ENCODE assay signal across 9 cellular contexts in the genomic region with DNA sequence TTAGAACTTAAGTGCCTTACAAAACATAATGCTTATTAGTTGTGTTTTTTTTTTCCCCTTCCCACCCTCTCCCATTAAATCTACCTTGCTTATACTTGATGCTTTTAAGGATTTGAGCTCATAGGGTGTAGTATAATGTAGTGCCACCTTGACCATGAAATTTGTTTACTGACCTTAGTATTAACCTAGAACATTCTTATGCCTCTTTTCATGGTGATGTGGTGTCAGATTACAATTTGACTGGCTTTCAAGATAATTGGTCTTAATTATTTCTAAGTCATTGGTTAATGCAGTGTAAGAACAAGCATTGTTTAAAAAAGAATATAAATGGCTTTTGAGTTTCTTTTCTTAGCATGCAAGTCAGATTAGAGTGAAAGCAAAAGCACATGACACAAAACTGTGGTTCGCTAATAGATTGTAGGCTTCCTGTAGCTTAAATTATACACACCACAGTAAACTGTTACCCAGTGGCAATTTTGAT.
DNase-seq lines count a peak whose midpoint lies in the region; ATAC-seq and TF ChIP-seq lines count a peak whose summit lies in the region.
"Had no signal": no experiment of that assay in that cellular context is flagged by ENCODE, and none has a peak within 500 bp of the region (broad histone marks: within the 10 kb centered on the region; RNA-seq: fewer than 3 reads in every experiment).

No MANE protein-coding gene starts in this region.

- TF ChIP-seq CTCF in choroid plexus epithelial cell (conservative IDR thresholded peaks at IDR 0.05; ENCODE audit: low read depth, low read length) = no peak

- peak overlapping the region; percentile 91 for H3K27ac ChIP-seq in KOPT-K1 (ENCODE audit: low read depth, low read length, poor library complexity, severe bottlenecking)

- no peak overlapping the region for H3K4me3 ChIP-seq in choroid plexus epithelial cell (ENCODE audit: low read depth, low read length)
- H3K4me3 ChIP-seq: lung had no signal

- H3K36me3 ChIP-seq in KOPT-K1 (ENCODE audit: insufficient read depth, low read length) = no peaks in the 10 kb centered on the region

- no peaks in the 10 kb centered on the region for H3K9me3 ChIP-seq in KOPT-K1 (ENCODE audit: insufficient read depth, low read length, poor library complexity, severe bottlenecking)

- DNase-seq in choroid plexus epithelial cell (ENCODE audit: low read depth) (peak; percentile 45), EL (no peak), SHP77 (lab: John Stamatoyannopoulos, UW) (no peak)
- DNase-seq in stimulated activated naive CD8-positive, alpha-beta T cell treated with anti-CD3 and anti-CD28 coated beads, Interleukin-15, Interleukin-2, amounts not matched to agents 100 U/mL and 50 U/mL, for 24 hours = no peak
- DNase-seq in stimulated activated CD4-positive, alpha-beta T cell treated with anti-CD3 and anti-CD28 coated beads, Interleukin-12 subunit alpha, Interleukin-12 subunit beta, amount 100 ng/mL, for 4 hours = no peak

- ATAC-seq in GM18861 (IDR thresholded peaks at IDR 0.05; ENCODE audit: unreplicated experiment) (peak; percentile 66), GM21825 (IDR thresholded peaks at IDR 0.05; ENCODE audit: unreplicated experiment) (peak; percentile 51)
- ATAC-seq in stimulated activated naive CD8-positive, alpha-beta T cell treated with anti-CD3 and anti-CD28 coated beads, Interleukin-15, Interleukin-2, amounts not matched to agents 100 U/mL and 50 U/mL, for 24 hours = peak; percentile 41
